27 cellular contexts compared by ENCODE assay signal in genomic region chr19:8639821-8640401, GRCh38. TPM values are rescaled to one million over a fixed set of nuclear protein-coding genes. Genes with fewer than 3 reads are reported as not detected.
DNase-seq lines count a peak whose midpoint lies in the region; ATAC-seq and TF ChIP-seq lines count a peak whose summit lies in the region.
"Had no signal": no experiment of that assay in that cellular context is flagged by ENCODE, and none has a peak within 500 bp of the region (broad histone marks: within the 10 kb centered on the region; RNA-seq: fewer than 3 reads in every experiment).

No MANE protein-coding gene starts in this region.

- H3K27ac Mint-ChIP-seq in WTC11: no peak overlapping the region
- H3K27ac Mint-ChIP-seq: effector memory CD8-positive, alpha-beta T cell; immature natural killer cell; stimulated activated effector memory CD8-positive, alpha-beta T cell treated with anti-CD3 and anti-CD28 coated beads, Interleukin-12 subunit alpha, Interleukin-12 subunit beta, amount 100 ng/mL, for 72 hours; T-cell had no signal

- 40 to 41% methylated on average over 8 of the region's 8 CpGs for WGBS in upper lobe of left lung, 2 donors

- peaks cover 10% of the 10 kb centered on the region for H3K9me3 Mint-ChIP-seq in WTC11
- H3K9me3 Mint-ChIP-seq: central memory CD8-positive, alpha-beta T cell; effector memory CD8-positive, alpha-beta T cell; immature natural killer cell; stimulated activated effector memory CD8-positive, alpha-beta T cell treated with anti-CD3 and anti-CD28 coated beads, Interleukin-12 subunit alpha, Interleukin-12 subunit beta, amount 100 ng/mL, for 72 hours; T-cell had no signal

- 0 out of 2 replicates have a peak, but pooled peaks cover 2% of the 10 kb centered on the region for H3K4me1 Mint-ChIP-seq in WTC11
- H3K4me1 Mint-ChIP-seq: stimulated activated effector memory CD8-positive, alpha-beta T cell treated with anti-CD3 and anti-CD28 coated beads, Interleukin-12 subunit alpha, Interleukin-12 subunit beta, amount 100 ng/mL, for 72 hours had no signal

- H3K4me3 Mint-ChIP-seq in WTC11: no peak overlapping the region
- H3K4me3 Mint-ChIP-seq: central memory CD8-positive, alpha-beta T cell; effector memory CD8-positive, alpha-beta T cell; immature natural killer cell; stimulated activated effector memory CD8-positive, alpha-beta T cell treated with anti-CD3 and anti-CD28 coated beads, Interleukin-12 subunit alpha, Interleukin-12 subunit beta, amount 100 ng/mL, for 72 hours; T-cell had no signal

- peaks cover 3 to 22% (median 12%) of the 10 kb centered on the region in 4 donors for H3K4me1 ChIP-seq in upper lobe of left lung

- H3K9me3 ChIP-seq in iPS-18c (ENCODE audit: control insufficient read depth, insufficient read depth, low read length) (no peaks in the 10 kb centered on the region), upper lobe of left lung (peaks cover 0 to 6% (median 5%) of the 10 kb centered on the region in 4 donors)

- DNase-seq in DMS 273 (lab: John Stamatoyannopoulos, UW; ENCODE audit: unreplicated experiment): peak; percentile 55
- no peak for DNase-seq in DMS 273 treated with DMSO at 0.1 percent for 48 hours (lab: John Stamatoyannopoulos, UW)
- DNase-seq in WTC11 (ENCODE audit: low spot score): no peak
- DNase-seq in upper lobe of left lung: no peak
- DNase-seq in NCI-H146 treated with DMSO at 0.1 percent for 48 hours (lab: John Stamatoyannopoulos, UW; ENCODE audit: unreplicated experiment): no peak
- no peak for DNase-seq in cerebellar nuclear complex (lab: John Stamatoyannopoulos, UW)
- DNase-seq: activated CD4-positive, alpha-beta T cell treated with anti-CD3 and anti-CD28 coated beads, Interleukin-2, amount 50 U/mL, for 4 hours; activated gamma-delta T cell; effector memory CD8-positive, alpha-beta T cell; GDM1; immature natural killer cell; NCI-H1092; NCI-H2081; NCI-H526; retina; SHP77; stimulated activated CD4-positive, alpha-beta T cell treated with anti-CD3 and anti-CD28 coated beads, Interleukin-15, amount 100 ng/mL, for 24 hours had no signal

- no peaks in the 10 kb centered on the region for H3K36me3 Mint-ChIP-seq in WTC11
- H3K36me3 Mint-ChIP-seq: immature natural killer cell; stimulated activated effector memory CD8-positive, alpha-beta T cell treated with anti-CD3 and anti-CD28 coated beads, Interleukin-12 subunit alpha, Interleukin-12 subunit beta, amount 100 ng/mL, for 72 hours; T-cell had no signal

- CTCF ChIA-PET in WTC11 (lab: Charles Lee): interaction anchor here (0.9 to 2.0 kb wide), 5 partner anchors 15 to 59 kb away, joined by 3 to 9 read pairs (median 5); no protein-coding TSS in a partner anchor

- H3K36me3 ChIP-seq in upper lobe of left lung: no peaks in the 10 kb centered on the region
- H3K36me3 ChIP-seq: heart left ventricle had no signal

- no peak for TF ChIP-seq EP300 in upper lobe of left lung (IDR thresholded peaks at IDR 0.05)

- H3K4me3 ChIP-seq in iPS-18c (ENCODE audit: insufficient read depth, low read depth, low read length): 0 out of 2 replicates have a peak overlapping the region, but pooled peaks have one; percentile 15
- no peak overlapping the region for H3K4me3 ChIP-seq in upper lobe of left lung
- H3K4me3 ChIP-seq: heart left ventricle had no signal

- no peak for TF ChIP-seq POLR2A in upper lobe of left lung (IDR thresholded peaks at IDR 0.05)

- no peaks in the 10 kb centered on the region for H3K27me3 ChIP-seq in upper lobe of left lung

- TF ChIP-seq CTCF in WTC11 (IDR thresholded peaks at IDR 0.05): no peak
- TF ChIP-seq CTCF in upper lobe of left lung (IDR thresholded peaks at IDR 0.05): no peak

- H3K27me3 Mint-ChIP-seq in WTC11 (ENCODE audit: low read depth): peaks cover 27% of the 10 kb centered on the region

- POLR2A ChIA-PET in WTC11 (lab: Charles Lee): no interaction called here

- ATAC-seq in WTC11: peak; percentile 34
- ATAC-seq in upper lobe of left lung (ENCODE audit: low FRiP score in 2 of 2): no peak
- ATAC-seq in GM18520 (IDR thresholded peaks at IDR 0.05; ENCODE audit: unreplicated experiment): no peak
- ATAC-seq: effector memory CD8-positive, alpha-beta T cell; stimulated activated effector memory CD8-positive, alpha-beta T cell treated with anti-CD3 and anti-CD28 coated beads, Interleukin-12 subunit alpha, Interleukin-12 subunit beta, amount 100 ng/mL, for 72 hours; T-cell had no signal

- H3K27ac ChIP-seq in upper lobe of left lung: peak overlapping the region; percentile 35 to 77 (median 64)
- H3K27ac ChIP-seq: 22Rv1 had no signal

TF ChIP-seq in WTC11, 78 proteins besides CTCF, POLR2A, EP300 and RAD21:
- TF ChIP-seq ZNF532 (CRISPR knock-in tag; IDR thresholded peaks at IDR 0.05; ENCODE audit: borderline replicate concordance) (no peak), SMAD3 (CRISPR knock-in tag; IDR thresholded peaks at IDR 0.05; ENCODE audit: borderline replicate concordance) (no peak), CBFB (CRISPR knock-in tag; IDR thresholded peaks at IDR 0.05; ENCODE audit: low read depth) (no peak), MYBL2 (CRISPR knock-in tag; IDR thresholded peaks at IDR 0.05) (no peak), ATF3 (CRISPR knock-in tag; conservative IDR thresholded peaks at IDR 0.05) (no peak), ETV6 (CRISPR knock-in tag; IDR thresholded peaks at IDR 0.05) (no peak)

RNA-seq across cellular contexts. Expression of gene NFILZ, which starts 9.5 kb away (rescaled TPM):
- not detected in 3 replicates for total RNA-seq in WTC11 (2021)
- not detected for total RNA-seq in upper lobe of left lung
- total RNA-seq: H4, heart left ventricle, lower leg skin, omental fat pad, T-cell had no signal

RNA-seq across cellular contexts. Expression of gene ADAMTS10, which starts 29.4 kb away (rescaled TPM):
- total RNA-seq in WTC11 (2021) (11.4 to 16.0 TPM (median 14.8 TPM) in 3 replicates), upper lobe of left lung (100 to 1,000 TPM in 1 of 6 donors, 10 to 100 TPM in 5; 11.9 to 103 (median 19.8) TPM)

RNA-seq across cellular contexts. Expression of gene ACTL9, which starts 58.7 kb away (rescaled TPM):
- total RNA-seq in WTC11 (2021) (not detected in 3 replicates), upper lobe of left lung (not detected)
- total RNA-seq: H4, heart left ventricle, lower leg skin, omental fat pad, T-cell had no signal
